Comparison of ENCODE assay signal across 11 cellular contexts in the genomic region with DNA sequence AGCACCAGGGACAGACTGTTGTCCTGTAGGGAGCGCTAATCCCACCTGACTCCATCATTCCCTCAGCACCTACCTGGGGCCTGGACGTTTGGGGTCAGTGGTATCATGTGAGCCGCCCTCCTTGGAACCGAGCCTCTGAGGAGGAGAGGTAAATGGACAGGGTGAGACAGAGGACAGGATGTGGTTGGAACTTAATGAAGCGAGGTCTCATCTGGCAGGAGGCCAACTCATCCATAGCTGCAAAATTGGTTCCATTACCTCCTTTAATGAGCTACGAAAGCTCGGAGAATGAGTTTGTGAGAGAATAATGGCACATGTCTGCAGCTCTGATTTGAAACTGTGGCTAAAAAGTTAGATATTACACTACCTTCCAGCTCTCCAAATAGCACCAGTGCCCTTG. TPM values are rescaled to one million over a fixed set of nuclear protein-coding genes. Genes with fewer than 3 reads are reported as not detected.
A peak's percentile ranks its signal among the peaks of the same experiment; 100 is the strongest.
DNase-seq lines count a peak whose midpoint lies in the region; ATAC-seq and TF ChIP-seq lines count a peak whose summit lies in the region.
"Had no signal": no experiment of that assay in that cellular context is flagged by ENCODE, and none has a peak within 500 bp of the region (broad histone marks: within the 10 kb centered on the region; RNA-seq: fewer than 3 reads in every experiment).

No MANE protein-coding gene starts in this region.

- H3K4me1 ChIP-seq in RWPE2 (ENCODE audit: insufficient read depth, poor library complexity, severe bottlenecking), result peaks cover 35% of the 10 kb centered on the region

- H3K36me3 Mint-ChIP-seq in HFFc6 (ENCODE audit: low read depth), result no peaks in the 10 kb centered on the region

- no peak overlapping the region for H3K27ac Mint-ChIP-seq in HFFc6

- no peak overlapping the region for H3K4me3 Mint-ChIP-seq in HFFc6

- H3K36me3 ChIP-seq in RWPE2 (ENCODE audit: low read depth) (peaks cover 9% of the 10 kb centered on the region; the same call in 1 of the 2 replicates), brain microvascular endothelial cell (replicated peaks) (no peaks in the 10 kb centered on the region)

- TF ChIP-seq CTCF in HFFc6 (IDR thresholded peaks at IDR 0.05), result peak; percentile 34; the same call in 1 of the 2 replicates
- no peak for TF ChIP-seq CTCF in RWPE2 (IDR thresholded peaks at IDR 0.05; ENCODE audit: poor library complexity, severe bottlenecking)
- TF ChIP-seq CTCF in brain microvascular endothelial cell (IDR thresholded peaks at IDR 0.05; ENCODE audit: low read depth, low read length, missing control alignments), result no peak

- H3K27me3 Mint-ChIP-seq in HFFc6 (ENCODE audit: insufficient read depth), result no peaks in the 10 kb centered on the region; the same call in 1 of the 2 replicates

- in situ Hi-C loops in brain microvascular endothelial cell (cut with HindIII; ENCODE audit: low pct_ligation_motif_present, low sequenced_read_pairs), result no loop called here

- no peak for ATAC-seq in RWPE2 (ENCODE audit: low read depth)
- ATAC-seq in HG02938 (IDR thresholded peaks at IDR 0.05; ENCODE audit: unreplicated experiment), result no peak
- no peak for ATAC-seq in GM18858 (IDR thresholded peaks at IDR 0.05; ENCODE audit: unreplicated experiment)

- no peaks in the 10 kb centered on the region for H3K9me3 ChIP-seq in RWPE2 (ENCODE audit: severe bottlenecking)

- peak; percentile 26 for DNase-seq in DMS 273 (lab: John Stamatoyannopoulos, UW; ENCODE audit: unreplicated experiment)
- no peak for DNase-seq in DMS 273 treated with DMSO at 0.1 percent for 48 hours (lab: John Stamatoyannopoulos, UW)
- no peak for DNase-seq in HFFc6
- no peak for DNase-seq in RWPE2 (ENCODE audit: low spot score)
- peak; percentile 91 for DNase-seq in kidney glomerular epithelial cell (lab: John Stamatoyannopoulos, UW)
- no peak for DNase-seq in brain microvascular endothelial cell
- DNase-seq: foreskin melanocyte had no signal

- peaks cover 69% of the 10 kb centered on the region for H3K4me1 Mint-ChIP-seq in HFFc6 (ENCODE audit: low read depth)

- no peak overlapping the region for H3K4me3 ChIP-seq in RWPE2 (ENCODE audit: severe bottlenecking)
- no peak overlapping the region for H3K4me3 ChIP-seq in brain microvascular endothelial cell (ENCODE audit: low read depth, low read length)

- H3K9me3 Mint-ChIP-seq in HFFc6, result no peaks in the 10 kb centered on the region

- H3K27me3 ChIP-seq in RWPE2 (ENCODE audit: insufficient read depth, poor library complexity, severe bottlenecking) (no peaks in the 10 kb centered on the region), brain microvascular endothelial cell (replicated peaks) (no peaks in the 10 kb centered on the region)

- H3K27ac ChIP-seq in RWPE2 (ENCODE audit: poor library complexity, severe bottlenecking) (peak overlapping the region; percentile 70), brain microvascular endothelial cell (no peak overlapping the region)
- H3K27ac ChIP-seq: 22Rv1 had no signal

RNA-seq across cellular contexts. Expression of gene MAPKAPK3, which starts 14.0 kb away (rescaled TPM):
- 10 to 100 TPM; 60.5 to 65.5 (median 62.8) TPM for total RNA-seq in HFFc6 (2021; fragmentation: NEBNext Ultra II Directional; extraction: Animal tissue kit (Norgen Biotek cat#: 25700))

RNA-seq across cellular contexts. Expression of gene CISH, which starts 19.3 kb away (rescaled TPM):
- 1 to 10 TPM in 2 of 6 experiments, under 1 TPM in 4; 0.84 to 1.4 (median 0.95) TPM for total RNA-seq in HFFc6 (2021; fragmentation: NEBNext Ultra II Directional; extraction: Animal tissue kit (Norgen Biotek cat#: 25700))
- total RNA-seq: OCI-LY7 had no signal

RNA-seq across cellular contexts. Expression of gene DOCK3, which starts 43.8 kb away (rescaled TPM):
- total RNA-seq in HFFc6 (2021; fragmentation: NEBNext Ultra II Directional; extraction: Animal tissue kit (Norgen Biotek cat#: 25700)), result under 1 TPM; 0.14 to 0.26 (median 0.22) TPM
- total RNA-seq: OCI-LY7 had no signal

Comparison
In these comparisons a context has a peak if more than half of its experiments do, and no peak if none do; other contexts are left out.
1. DNase-seq: peak in DMS 273 (single experiment) and kidney glomerular epithelial cell (single experiment); none in DMS 273 treated with DMSO at 0.1 percent for 48 hours (single experiment), HFFc6 (single experiment), RWPE2 (single experiment) and brain microvascular endothelial cell (single experiment).